ENCODE assay signal across 1 cellular context in the genomic region with DNA sequence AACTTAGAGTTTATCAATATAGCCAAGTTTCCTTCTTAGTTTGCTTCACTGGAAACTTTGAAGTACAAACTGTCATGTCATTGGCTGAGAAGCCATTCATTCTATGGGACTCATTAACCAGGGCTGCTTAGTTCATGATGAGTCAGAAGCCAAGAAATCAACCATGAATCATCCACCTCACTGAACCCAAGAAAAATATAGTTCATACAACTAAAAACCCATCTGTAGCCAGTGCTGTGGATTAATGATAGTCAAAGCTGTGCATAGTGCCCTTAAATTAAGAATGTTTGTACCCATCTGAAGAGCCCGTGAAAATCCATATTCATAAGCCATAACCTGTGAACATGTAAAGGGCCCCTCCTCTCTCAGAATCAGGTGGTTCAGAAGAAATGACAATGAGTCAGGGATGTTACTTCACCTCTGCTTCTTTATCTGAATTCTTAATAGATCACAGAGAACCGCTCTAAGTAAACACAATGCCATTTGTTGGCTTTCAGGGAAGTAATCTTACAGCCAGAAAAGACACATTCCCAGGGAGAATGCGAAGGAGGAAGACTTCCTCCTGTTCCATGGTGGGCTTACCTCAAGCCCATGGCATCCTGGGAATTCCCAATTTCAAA.
TF ChIP-seq lines count a peak whose summit lies in the region.

No MANE protein-coding gene starts in this region.

TF ChIP-seq in GM23338, 12 proteins besides CTCF, POLR2A, EP300 and RAD21 (continued from another document):
- no peak for TF ChIP-seq REST (IDR thresholded peaks at IDR 0.05; ENCODE audit: unreplicated experiment)
